8 cellular contexts compared by ENCODE assay signal in genomic region chr7:87475359-87476178, GRCh38. TPM values are rescaled to one million over a fixed set of nuclear protein-coding genes. Genes with fewer than 3 reads are reported as not detected.
DNase-seq lines count a peak whose midpoint lies in the region; ATAC-seq, FAIRE-seq and TF ChIP-seq lines count a peak whose summit lies in the region.

Gene ABCB4 (minus strand): TSS chr7:87475680. CDS start chr7:87475465, 215 bp downstream.

- BruUV-seq in Panc1 (replicated peaks; lab: Mats Ljungman, UMichigan): no TSS peak

- in situ Hi-C loops in Panc1 (cut with HindIII; ENCODE audit: low pct_unique_long_range_greater_than_20kb, low sequenced_read_pairs): no loop called here

- H3K4me3 ChIP-seq in Panc1 (ENCODE audit: low read depth in 2 of 2, low read length in 2 of 2): peak within 1 kb of the TSS; percentile 18 to 33; a peak in 3 of 4 replicates
- H3K4me3 ChIP-seq in foreskin fibroblast (ENCODE audit: low read depth in 1 of 2, low read length in 2 of 2): peak within 1 kb of the TSS; percentile 40 to 52
- peak within 1 kb of the TSS; percentile 11 to 56 (median 25) for H3K4me3 ChIP-seq in pancreas

- no peak for FAIRE-seq in pancreas (lab: Jason Lieb, UNC)

- H3K27me3 ChIP-seq in Panc1 (ENCODE audit: control insufficient read depth, insufficient read depth, low read length) (peaks cover 28% of the 10 kb centered on the region), pancreas (peaks cover 0 to 8% (median 0%) of the 10 kb centered on the region in 4 donors)

- ATAC-seq in GM18505 (IDR thresholded peaks at IDR 0.05; ENCODE audit: unreplicated experiment): peak; percentile 21
- ATAC-seq in GM21737 (IDR thresholded peaks at IDR 0.05; ENCODE audit: unreplicated experiment): peak; percentile 23
- peak; percentile 56 for ATAC-seq in Panc1
- ATAC-seq in pancreas: peak; percentile 52 to 74 (median 66)
- ATAC-seq in HG03139 (IDR thresholded peaks at IDR 0.05; ENCODE audit: unreplicated experiment): no peak

- no peaks in the 10 kb centered on the region for H3K36me3 ChIP-seq in Panc1 (ENCODE audit: control insufficient read depth, insufficient read depth, low read length)
- no peaks in the 10 kb centered on the region for H3K36me3 ChIP-seq in pancreas

- intact Hi-C loops in Panc1 (cut with micrococcal nuclease; ENCODE audit: unreplicated experiment) (no loop called here), pancreas (cut with DNase I) (no loop called here)

- CTCF ChIA-PET in Panc1 (lab: Charles Lee): no interaction called here

- no peak for DNase-seq in Panc1 (ENCODE audit: low read depth, low spot score)
- DNase-seq in foreskin fibroblast: peak in 1 of 2 donors; percentile 28
- DNase-seq in pancreas: peak in 4 of 6 donors; percentile 11 to 66 (median 44)
- DNase-seq in EL: no peak
- DNase-seq in stimulated activated CD8-positive, alpha-beta memory T cell treated with anti-CD3 and anti-CD28 coated beads, Interleukin-4, amount 100 ng/mL, for 48 hours: no peak

- H3K4me1 ChIP-seq in Panc1 (ENCODE audit: control insufficient read depth, insufficient read depth, low read length): no peaks in the 10 kb centered on the region
- peaks cover 0 to 5% (median 0%) of the 10 kb centered on the region in 3 donors for H3K4me1 ChIP-seq in pancreas

- H3K27ac ChIP-seq in Panc1 (ENCODE audit: low read length) (no peak within 1 kb of the TSS), pancreas (no peak within 1 kb of the TSS)

- 4 to 9% methylated on average over 44 to 80 of the region's 80 CpGs for WGBS in pancreas, 2 donors

- TF ChIP-seq CTCF in Panc1 (IDR thresholded peaks at IDR 0.05) (no peak), foreskin fibroblast (IDR thresholded peaks at IDR 0.05; ENCODE audit: low read depth, low read length) (no peak), pancreas (IDR thresholded peaks at IDR 0.05) (no peak)

- POLR2A ChIA-PET in Panc1 (lab: Charles Lee): no interaction called here

- no peak for TF ChIP-seq POLR2A in GM18505 (IDR thresholded peaks at IDR 0.05; ENCODE audit: borderline replicate concordance, extremely low read depth, insufficient read depth, insufficient read length)

- H3K9me3 ChIP-seq in Panc1 (ENCODE audit: control insufficient read depth, insufficient read depth, low read depth, low read length): no peaks in the 10 kb centered on the region
- H3K9me3 ChIP-seq in pancreas: no peaks in the 10 kb centered on the region

RNA-seq across cellular contexts. Expression of gene ABCB4, which starts in this region (rescaled TPM):
- 0.18 TPM for total RNA-seq in Panc1 (2021; ENCODE audit: unreplicated experiment)
- polyA plus RNA-seq in Panc1 (2012; ENCODE audit: insufficient read length): not detected
- under 1 TPM; 0.12 to 0.69 (median 0.22) TPM for total RNA-seq in pancreas
- polyA plus RNA-seq in pancreas: 1 to 10 TPM in 1 of 2 donors, under 1 TPM in 1; 0.11 to 2.1 TPM

Comparison
In these comparisons a context has a peak if more than half of its experiments do, and no peak if none do; other contexts are left out.
1. Peak in ATAC-seq and H3K4me3 ChIP-seq in Panc1; RNA of the gene not detected or under 1 TPM.
2. DNase-seq: peak in pancreas (4 of 6); none in Panc1 (single experiment), EL (single experiment) and stimulated activated CD8-positive, alpha-beta memory T cell treated with anti-CD3 and anti-CD28 coated beads, Interleukin-4, amount 100 ng/mL, for 48 hours (single experiment).
3. Peak in every context shown above with its lines, with median percentiles within 50 percentile points of each other: H3K4me3 ChIP-seq.